31 cellular contexts compared by ENCODE assay signal in genomic region chr11:125076378-125076945, GRCh38.
"Had no signal": no experiment of that assay in that cellular context is flagged by ENCODE, and none has a peak within 500 bp of the region (broad histone marks: within the 10 kb centered on the region; RNA-seq: fewer than 3 reads in every experiment).

No MANE protein-coding gene starts in this region.

- H3K4me3 Mint-ChIP-seq: activated naive CD8-positive, alpha-beta T cell; naive thymus-derived CD8-positive, alpha-beta T cell; stimulated activated naive B cell treated with anti-CD40 and anti-IgM and Interleukin-4, amounts not matched to agents 10 μg/mL and 1 μg/mL and 100 μg/mL, for 72 hours; T-helper 1 cell treated with Interleukin-12 subunit alpha and Interleukin-12 subunit beta and Interleukin-4 antibody, amounts not matched to agents 30 μg/mL and 1 μg/mL, for 36 hours had no signal

- DNase-seq: activated CD4-positive, alpha-beta T cell treated with anti-CD3 and anti-CD28 coated beads for 48 hours; activated CD4-positive, alpha-beta T cell treated with anti-CD3 and anti-CD28 coated beads, Interleukin-2, amount 50 U/mL, for 48 hours; activated CD8-positive, alpha-beta memory T cell treated with anti-CD3 and anti-CD28 coated beads for 24 hours; activated effector memory CD4-positive, alpha-beta T cell treated with Interleukin-2 at 50 U/mL for 16 hours; activated naive CD4-positive, alpha-beta T cell treated with Interleukin-2 at 50 U/mL for 16 hours; anterior cingulate cortex; effector CD8-positive, alpha-beta T cell; kidney; left colon; midbrain; naive thymus-derived CD8-positive, alpha-beta T cell; retina; small intestine; stimulated activated CD4-positive, alpha-beta T cell treated with anti-CD3 and anti-CD28 coated beads, Interleukin-1b, Interleukin-23, amount 100 ng/mL, for 48 hours; stimulated activated CD4-positive, alpha-beta T cell treated with anti-CD3 and anti-CD28 coated beads, Interleukin-4, amount 100 ng/mL, for 4 hours; stimulated activated CD8-positive, alpha-beta memory T cell treated with anti-CD3 and anti-CD28 coated beads, Interleukin-4, amount 100 ng/mL, for 48 hours; stimulated activated naive B cell treated with anti-CD40 and anti-IgM and Interleukin-4, amounts not matched to agents 10 μg/mL and 1 μg/mL and 100 μg/mL, for 72 hours; T-helper 9 cell; tibial artery had no signal

- H3K4me2 ChIP-seq: hepatocyte had no signal

- H3K36me3 ChIP-seq: gastroesophageal sphincter, neutrophil, ovary, prostate gland, sigmoid colon, suprapubic skin, tibial artery had no signal

- H3K27ac ChIP-seq: gastroesophageal sphincter, hepatocyte, neutrophil, ovary, prostate gland, sigmoid colon, suprapubic skin, tibial artery, VCaP had no signal

- ATAC-seq: gastroesophageal sphincter; left colon; naive thymus-derived CD8-positive, alpha-beta T cell; stimulated activated naive B cell treated with anti-CD40 and anti-IgM and Interleukin-4, amounts not matched to agents 10 μg/mL and 1 μg/mL and 100 μg/mL, for 72 hours had no signal

- H2AFZ ChIP-seq: hepatocyte had no signal

- H3K36me3 Mint-ChIP-seq: activated naive CD8-positive, alpha-beta T cell; naive thymus-derived CD8-positive, alpha-beta T cell had no signal

- H3K27me3 ChIP-seq: hepatocyte, neutrophil, ovary had no signal

- H3K79me2 ChIP-seq: hepatocyte had no signal

- H3K4me3 ChIP-seq: gastroesophageal sphincter, hepatocyte, ovary, prostate gland, sigmoid colon, suprapubic skin, tibial artery had no signal

- H3K9me3 ChIP-seq: gastroesophageal sphincter, neutrophil, ovary, prostate gland, sigmoid colon, suprapubic skin, tibial artery had no signal

- H3K4me1 ChIP-seq: prostate gland, sigmoid colon had no signal

- H3K27ac Mint-ChIP-seq: activated naive CD8-positive, alpha-beta T cell; stimulated activated naive B cell treated with anti-CD40 and anti-IgM and Interleukin-4, amounts not matched to agents 10 μg/mL and 1 μg/mL and 100 μg/mL, for 72 hours; T-helper 1 cell treated with Interleukin-12 subunit alpha and Interleukin-12 subunit beta and Interleukin-4 antibody, amounts not matched to agents 30 μg/mL and 1 μg/mL, for 36 hours had no signal

- H3K9me3 Mint-ChIP-seq: stimulated activated naive B cell treated with anti-CD40 and anti-IgM and Interleukin-4, amounts not matched to agents 10 μg/mL and 1 μg/mL and 100 μg/mL, for 72 hours; T-helper 1 cell treated with Interleukin-12 subunit alpha and Interleukin-12 subunit beta and Interleukin-4 antibody, amounts not matched to agents 30 μg/mL and 1 μg/mL, for 36 hours had no signal

- FAIRE-seq: colon, kidney, small intestine, TTC549 had no signal
